ENCODE assay signal across 9 cellular contexts in genomic region chr2:18402-19271, GRCh38. TPM values are rescaled to one million over a fixed set of nuclear protein-coding genes. Genes with fewer than 3 reads are reported as not detected.
DNase-seq lines count a peak whose midpoint lies in the region; ATAC-seq and TF ChIP-seq lines count a peak whose summit lies in the region.
"Had no signal": no experiment of that assay in that cellular context is flagged by ENCODE, and none has a peak within 500 bp of the region (broad histone marks: within the 10 kb centered on the region; RNA-seq: fewer than 3 reads in every experiment).

No MANE protein-coding gene starts in this region.

- TF ChIP-seq EP300 in upper lobe of left lung (IDR thresholded peaks at IDR 0.05): no peak

- peaks cover 0 to 3% (median 0%) of the 10 kb centered on the region in 12 donors for H3K4me1 ChIP-seq in heart left ventricle
- peaks cover 0 to under 1% (median 0%) of the 10 kb centered on the region in 4 donors for H3K4me1 ChIP-seq in upper lobe of left lung

- H3K27me3 ChIP-seq in heart left ventricle: peaks cover 0 to 12% (median 0%) of the 10 kb centered on the region in 9 donors
- no peaks in the 10 kb centered on the region for H3K27me3 ChIP-seq in kidney epithelial cell (ENCODE audit: control insufficient read depth, insufficient read depth, low read length)
- H3K27me3 ChIP-seq in upper lobe of left lung: no peaks in the 10 kb centered on the region

- DNase-seq in heart left ventricle (no peak), cardiac septum (ENCODE audit: low spot score) (no peak), kidney epithelial cell (ENCODE audit: low read depth) (no peak), upper lobe of left lung (peak in 1 of 2 donors; percentile 36)
- DNase-seq: trophoblast cell had no signal

- no peaks in the 10 kb centered on the region for H3K36me3 ChIP-seq in heart left ventricle
- no peaks in the 10 kb centered on the region for H3K36me3 ChIP-seq in kidney epithelial cell (ENCODE audit: control insufficient read depth, insufficient read depth, low read length)
- H3K36me3 ChIP-seq in upper lobe of left lung: no peaks in the 10 kb centered on the region

- H3K9me3 ChIP-seq in heart left ventricle (peaks cover 0 to 5% (median 0%) of the 10 kb centered on the region in 12 donors), upper lobe of left lung (no peaks in the 10 kb centered on the region)

- ATAC-seq in heart left ventricle: no peak
- no peak for ATAC-seq in upper lobe of left lung (ENCODE audit: low FRiP score in 2 of 2)
- no peak for ATAC-seq in HG02970 (IDR thresholded peaks at IDR 0.05; ENCODE audit: low FRiP score, unreplicated experiment)
- no peak for ATAC-seq in GM21447 (IDR thresholded peaks at IDR 0.05; ENCODE audit: unreplicated experiment)
- ATAC-seq in HG03571 (IDR thresholded peaks at IDR 0.05; ENCODE audit: unreplicated experiment): no peak

- TF ChIP-seq CTCF in heart left ventricle (IDR thresholded peaks at IDR 0.05): peak in 11 of 12 donors; percentile 17 to 51 (median 32)
- TF ChIP-seq CTCF in WI38 (IDR thresholded peaks at IDR 0.05; ENCODE audit: low read depth, low read length): 0 out of 2 replicates have a peak, but pooled peaks have one; percentile 10
- peak; percentile 75 for TF ChIP-seq CTCF in kidney epithelial cell (IDR thresholded peaks at IDR 0.05; ENCODE audit: insufficient read depth, low read length, poor library complexity, severe bottlenecking)
- TF ChIP-seq CTCF in upper lobe of left lung (IDR thresholded peaks at IDR 0.05): peak in 4 of 6 experiments; percentile 16 to 38 (median 25)

- H3K4me3 ChIP-seq in heart left ventricle (no peak overlapping the region), WI38 (ENCODE audit: low read depth, low read length) (no peak overlapping the region), kidney epithelial cell (ENCODE audit: low read depth, low read length) (no peak overlapping the region), upper lobe of left lung (no peak overlapping the region)

- no peak overlapping the region for H3K27ac ChIP-seq in heart left ventricle
- no peak overlapping the region for H3K27ac ChIP-seq in upper lobe of left lung

- intact Hi-C loops in heart left ventricle (cut with DNase I) (no loop called here), cardiac septum (cut with DNase I) (no loop called here)

- WGBS in heart left ventricle, 4 donors: 69 to 76% (median 74%) methylated on average over 14 of the region's 14 CpGs
- WGBS in upper lobe of left lung, 2 donors: 77 to 78% methylated on average over 12 to 14 of the region's 14 CpGs

- TF ChIP-seq POLR2A in heart left ventricle (IDR thresholded peaks at IDR 0.05): no peak
- TF ChIP-seq POLR2A in upper lobe of left lung (IDR thresholded peaks at IDR 0.05): no peak

RNA-seq across cellular contexts. Expression of gene FAM110C, which starts 27.7 kb away (rescaled TPM):
- total RNA-seq in heart left ventricle (10 to 100 TPM in 1 of 9 donors, 1 to 10 TPM in 8; 1.6 to 10.1 (median 3.9) TPM), cardiac septum (4.0 TPM), kidney epithelial cell (10.4 and 11.7 TPM in 2 replicates), upper lobe of left lung (1 to 10 TPM; 2.7 to 6.7 (median 4.5) TPM)
- polyA plus RNA-seq in heart left ventricle: 1 to 10 TPM; 1.4 to 1.6 TPM

Comparison
In these comparisons a context has a peak if more than half of its experiments do, and no peak if none do; other contexts are left out.
1. CTCF ChIP-seq: peak in every context shown above with its lines; median percentile 75 in kidney epithelial cell; 32 in heart left ventricle; 25 in upper lobe of left lung; 10 in WI38.